In the genomic region with DNA sequence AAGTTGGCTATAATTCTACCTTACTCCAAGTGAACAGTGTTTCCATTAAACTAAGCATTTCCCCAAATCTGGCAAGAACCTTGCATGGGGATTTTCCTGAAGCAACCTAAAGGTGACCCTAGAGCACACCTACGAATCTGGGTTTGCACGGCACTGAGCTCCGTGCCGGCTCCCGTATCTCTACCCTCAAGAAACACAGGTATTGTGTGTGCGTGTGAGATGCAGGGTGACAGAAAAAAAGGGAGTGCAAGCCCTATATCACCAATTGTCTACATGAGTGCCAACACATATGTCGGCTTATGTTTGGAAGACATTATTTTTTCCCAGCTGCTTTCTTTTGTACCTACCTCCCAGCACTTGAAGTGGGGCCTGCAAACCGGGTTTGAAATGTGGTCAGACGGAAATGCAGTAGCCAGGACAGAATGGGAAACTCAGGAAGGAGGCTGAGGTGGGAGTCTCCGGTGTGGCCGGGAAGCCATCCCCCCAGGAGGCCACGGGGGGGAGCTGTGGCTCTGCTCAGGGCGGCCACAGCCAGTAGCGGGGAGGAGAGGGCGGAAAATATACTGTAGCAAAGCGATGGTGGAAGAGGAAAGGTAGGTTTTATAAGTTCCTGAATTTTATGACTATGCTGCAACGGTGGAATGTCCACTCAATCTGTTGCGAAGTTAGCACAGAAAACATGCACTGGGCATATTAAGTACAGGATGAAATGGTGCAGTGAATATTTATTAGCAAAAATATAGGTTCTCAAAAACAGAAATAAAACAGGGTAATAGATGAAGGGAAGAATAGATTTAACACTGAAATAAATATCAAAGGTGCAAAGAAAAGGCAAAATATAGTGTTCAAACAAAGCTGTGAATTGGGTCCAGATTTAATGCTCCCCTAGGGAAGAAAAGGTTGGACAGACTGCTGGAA, we compare ENCODE assay signal across 9 cellular contexts.
DNase-seq lines count a peak whose midpoint lies in the region; ATAC-seq, FAIRE-seq and TF ChIP-seq lines count a peak whose summit lies in the region.
"Had no signal": no experiment of that assay in that cellular context is flagged by ENCODE, and none has a peak within 500 bp of the region (broad histone marks: within the 10 kb centered on the region; RNA-seq: fewer than 3 reads in every experiment).

No MANE protein-coding gene starts in this region.

- H3K4me1 ChIP-seq in ACC112 (ENCODE audit: control insufficient read depth, insufficient read depth, low read length, unreplicated experiment): no peaks in the 10 kb centered on the region

- H3K36me3 ChIP-seq in ACC112 (ENCODE audit: insufficient read depth, low read length): no peaks in the 10 kb centered on the region

- peak; percentile 44 for DNase-seq in GM12892 (ENCODE audit: insufficient read length)
- peak; percentile 57 for DNase-seq in HK-2 (ENCODE audit: unreplicated experiment)
- DNase-seq in T-cell: peak in 31 of 34 experiments; percentile 18 to 59 (median 33)
- peak; percentile 67 for DNase-seq in MCF 10A (ENCODE audit: unreplicated experiment)
- DNase-seq in kidney glomerular epithelial cell (lab: John Stamatoyannopoulos, UW): peak; percentile 44
- peak in 2 of 3 experiments; percentile 22 to 26 for DNase-seq in stimulated activated CD4-positive, alpha-beta T cell treated with anti-CD3 and anti-CD28 coated beads, TNF-alpha, amount 100 ng/mL, for 4 hours (ENCODE audit: low read depth in 3 of 3)

- CTCF ChIA-PET in T-cell (lab: Charles Lee): interaction anchor here (0.5 to 0.9 kb wide), 5 partner anchors 301 to 1078 kb away, joined by 3 to 8 read pairs (median 4); no protein-coding TSS in a partner anchor
- CTCF ChIA-PET in MCF 10A (lab: Yijun Ruan, JAX): interaction anchor here (0.5 to 3.0 kb wide), 34 partner anchors 10 to 1097 kb away, joined by 3 to 27 read pairs (median 3); no protein-coding TSS in a partner anchor

- peak overlapping the region; percentile 20 for H2AFZ ChIP-seq in ACC112 (ENCODE audit: low read length, unreplicated experiment)

- POLR2A ChIA-PET in T-cell (lab: Charles Lee): no interaction called here
- POLR2A ChIA-PET in MCF 10A (lab: Yijun Ruan, JAX): interaction anchor here (0.6 to 1.2 kb wide), 3 partner anchors 65 to 1093 kb away, joined by 3 to 5 read pairs (median 3); partner anchors contain the start of gene C10orf143

- no peak overlapping the region for H3K27ac ChIP-seq in ACC112 (ENCODE audit: low read depth, low read length)

- intact Hi-C loops in MCF 10A (cut with micrococcal nuclease): loop anchor here (1.0 to 2.0 kb wide), 4 partner anchors 301 to 1149 kb away; no protein-coding TSS in a partner anchor

- H3K4me1 Mint-ChIP-seq in T-cell (peaks cover 28 to 42% (median 35%) of the 10 kb centered on the region in 3 donors), MCF 10A (ENCODE audit: insufficient read depth, unreplicated experiment) (peaks cover 6% of the 10 kb centered on the region)

- no peak for TF ChIP-seq POLR2A in GM12892 (IDR thresholded peaks at IDR 0.05; ENCODE audit: low read depth, low read length)

- no peaks in the 10 kb centered on the region for H3K79me2 ChIP-seq in ACC112 (ENCODE audit: control insufficient read depth, insufficient read depth, low read length, unreplicated experiment)

- no TSS peak for BruUV-seq in MCF 10A (replicated peaks; lab: Mats Ljungman, UMichigan)

- ATAC-seq in T-cell (replicated peaks in 1 of 4) (peak; percentile 52 to 58 (median 54)), GM18873 (IDR thresholded peaks at IDR 0.05; ENCODE audit: low FRiP score, unreplicated experiment) (no peak)

- no peak for FAIRE-seq in GM12892 (lab: Jason Lieb, UNC)
- FAIRE-seq: frontal cortex had no signal

- H3K27me3 Mint-ChIP-seq in T-cell: peaks cover 8 to 23% of the 10 kb centered on the region in 2 donors
- H3K27me3 Mint-ChIP-seq in MCF 10A (ENCODE audit: insufficient read depth, unreplicated experiment): peaks cover 45% of the 10 kb centered on the region

- H3K9me3 Mint-ChIP-seq in T-cell: no peaks in the 10 kb centered on the region
- H3K9me3 Mint-ChIP-seq in MCF 10A (ENCODE audit: unreplicated experiment): no peaks in the 10 kb centered on the region

- H3K4me3 ChIP-seq in ACC112 (ENCODE audit: low read depth, low read length): no peak overlapping the region

- peaks cover 73% of the 10 kb centered on the region for H3K27me3 ChIP-seq in ACC112 (ENCODE audit: insufficient read depth, low read length)

- H3K36me3 Mint-ChIP-seq in T-cell (no peaks in the 10 kb centered on the region), MCF 10A (ENCODE audit: insufficient read depth, unreplicated experiment) (no peaks in the 10 kb centered on the region)

- peak; percentile 95 for TF ChIP-seq CTCF in MCF 10A (IDR thresholded peaks at IDR 0.05; ENCODE audit: unreplicated experiment)

- peak overlapping the region in 1 of 3 donors; percentile 48 for H3K4me3 Mint-ChIP-seq in T-cell
- no peak overlapping the region for H3K4me3 Mint-ChIP-seq in MCF 10A (ENCODE audit: unreplicated experiment)

- H3K27ac Mint-ChIP-seq in T-cell (peak overlapping the region in 1 of 2 donors; percentile 20), MCF 10A (ENCODE audit: low read depth, unreplicated experiment) (no peak overlapping the region)
